ENCODE assay signal across 12 cellular contexts in the genomic region with DNA sequence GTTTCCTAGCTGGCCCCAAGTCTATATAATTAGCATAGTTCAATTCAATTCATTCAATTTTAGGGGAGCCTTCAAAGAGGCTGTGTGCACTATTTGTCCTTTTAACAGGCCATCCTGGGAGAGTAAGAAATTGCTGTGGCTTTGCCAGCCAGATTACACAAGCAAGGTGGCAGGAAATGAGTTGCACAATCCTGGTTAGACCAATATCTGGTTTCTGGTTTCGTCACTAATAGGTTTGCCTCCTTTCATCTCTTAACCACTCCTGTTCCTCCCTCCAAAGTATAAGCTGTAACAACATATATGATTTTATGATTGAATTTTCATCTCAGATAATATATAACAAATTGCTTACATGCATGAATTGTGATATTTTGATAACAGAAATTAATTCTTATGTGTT.
DNase-seq lines count a peak whose midpoint lies in the region; ATAC-seq, FAIRE-seq and TF ChIP-seq lines count a peak whose summit lies in the region.
"Had no signal": no experiment of that assay in that cellular context is flagged by ENCODE, and none has a peak within 500 bp of the region (broad histone marks: within the 10 kb centered on the region; RNA-seq: fewer than 3 reads in every experiment).

No MANE protein-coding gene starts in this region.

- no TSS peak for BruUV-seq in MCF 10A (replicated peaks; lab: Mats Ljungman, UMichigan)

- no peak overlapping the region for H3K4me3 Mint-ChIP-seq in MCF 10A (ENCODE audit: unreplicated experiment)
- H3K4me3 Mint-ChIP-seq: activated naive CD8-positive, alpha-beta T cell; T-cell had no signal

- FAIRE-seq in urothelium cell line (lab: Jason Lieb, UNC): no peak

- no peak for TF ChIP-seq POLR2A in breast epithelium (IDR thresholded peaks at IDR 0.05)

- H3K4me1 ChIP-seq in breast epithelium: no peaks in the 10 kb centered on the region

- intact Hi-C loops in MCF 10A (cut with micrococcal nuclease) (no loop called here), breast epithelium (cut with DNase I; ENCODE audit: low total_unique reads) (no loop called here)

- no peak for ATAC-seq in omental fat pad (ENCODE audit: low FRiP score)
- ATAC-seq: left cardiac atrium, T-cell had no signal

- H3K27ac ChIP-seq in breast epithelium (no peak overlapping the region), WERI-Rb-1 (no peak overlapping the region)

- CTCF ChIA-PET in MCF 10A (lab: Yijun Ruan, JAX): interaction anchor here (0.8 kb wide), 1 partner anchor 81 kb away, joined by 3 read pairs; no protein-coding TSS in a partner anchor

- H3K4me1 Mint-ChIP-seq in MCF 10A (ENCODE audit: insufficient read depth, unreplicated experiment): peaks cover 10% of the 10 kb centered on the region

- no peaks in the 10 kb centered on the region for H3K27me3 Mint-ChIP-seq in MCF 10A (ENCODE audit: insufficient read depth, unreplicated experiment)
- H3K27me3 Mint-ChIP-seq: activated naive CD8-positive, alpha-beta T cell; T-cell had no signal

- POLR2A ChIA-PET in MCF 10A (lab: Yijun Ruan, JAX): interaction anchor here (1.4 kb wide), 1 partner anchor 81 kb away, joined by 3 read pairs; no protein-coding TSS in a partner anchor

- H3K9me3 Mint-ChIP-seq in MCF 10A (ENCODE audit: unreplicated experiment): no peaks in the 10 kb centered on the region

- TF ChIP-seq CTCF in MCF 10A (IDR thresholded peaks at IDR 0.05; ENCODE audit: unreplicated experiment) (no peak), breast epithelium (IDR thresholded peaks at IDR 0.05) (no peak), fibroblast of mammary gland (conservative IDR thresholded peaks at IDR 0.05; ENCODE audit: control insufficient read depth, insufficient read depth, low read depth, low read length) (no peak), omental fat pad (IDR thresholded peaks at IDR 0.05) (no peak), WERI-Rb-1 (IDR thresholded peaks at IDR 0.05; ENCODE audit: low read depth, low read length) (no peak)

- H3K4me3 ChIP-seq in breast epithelium: no peak overlapping the region
- H3K4me3 ChIP-seq in fibroblast of mammary gland (ENCODE audit: control insufficient read depth, low read depth, low read length): no peak overlapping the region
- no peak overlapping the region for H3K4me3 ChIP-seq in WERI-Rb-1 (ENCODE audit: low read depth, low read length)

- no peak overlapping the region for H3K27ac Mint-ChIP-seq in MCF 10A (ENCODE audit: low read depth, unreplicated experiment)
- H3K27ac Mint-ChIP-seq: activated naive CD8-positive, alpha-beta T cell; T-cell had no signal

- H3K9me3 ChIP-seq in breast epithelium: no peaks in the 10 kb centered on the region
- H3K9me3 ChIP-seq in WERI-Rb-1 (ENCODE audit: severe bottlenecking): no peaks in the 10 kb centered on the region

- H3K36me3 ChIP-seq in breast epithelium (peaks cover 3% of the 10 kb centered on the region), WERI-Rb-1 (no peaks in the 10 kb centered on the region)

- H3K27me3 ChIP-seq in breast epithelium: no peaks in the 10 kb centered on the region
- H3K27me3 ChIP-seq in WERI-Rb-1 (ENCODE audit: insufficient read depth, low read depth, severe bottlenecking): no peaks in the 10 kb centered on the region

- DNase-seq in MCF 10A (ENCODE audit: unreplicated experiment) (peak; percentile 94), breast epithelium (ENCODE audit: low spot score in 2 of 2) (no peak), NOMO-1 treated with dmso at 0.1 percent for 144 hours (lab: John Stamatoyannopoulos, UW; ENCODE audit: unreplicated experiment) (peak; percentile 76), fibroblast of mammary gland (ENCODE audit: low read depth) (peak; percentile 72), urothelium cell line (ENCODE audit: low spot score) (peak; percentile 6), nucleus accumbens (lab: John Stamatoyannopoulos, UW) (no peak), omental fat pad (ENCODE audit: low spot score) (no peak), WERI-Rb-1 (no peak)
- DNase-seq: left cardiac atrium; stimulated activated CD4-positive, alpha-beta T cell treated with anti-CD3 and anti-CD28 coated beads, Interleukin-2, amount 100 ng/mL, for 48 hours had no signal

- no peaks in the 10 kb centered on the region for H3K36me3 Mint-ChIP-seq in MCF 10A (ENCODE audit: insufficient read depth, unreplicated experiment)
- H3K36me3 Mint-ChIP-seq: activated naive CD8-positive, alpha-beta T cell; T-cell had no signal

Comparison
In these comparisons a context has a peak if more than half of its experiments do, and no peak if none do; other contexts are left out.
1. DNase-seq: peak in MCF 10A (single experiment), NOMO-1 treated with dmso at 0.1 percent for 144 hours (single experiment), fibroblast of mammary gland (single experiment) and urothelium cell line (single experiment); none in breast epithelium (0 of 2), nucleus accumbens (0 of 56), omental fat pad (single experiment) and WERI-Rb-1 (single experiment).